ENCODE assay signal across 29 cellular contexts in genomic region chr19:498977-499623, GRCh38. TPM values are rescaled to one million over a fixed set of nuclear protein-coding genes. Genes with fewer than 3 reads are reported as not detected.
DNase-seq lines count a peak whose midpoint lies in the region; ATAC-seq, FAIRE-seq and TF ChIP-seq lines count a peak whose summit lies in the region.
"Had no signal": no experiment of that assay in that cellular context is flagged by ENCODE, and none has a peak within 500 bp of the region (broad histone marks: within the 10 kb centered on the region; RNA-seq: fewer than 3 reads in every experiment).

No MANE protein-coding gene starts in this region.

- H3K4me1 ChIP-seq in hepatocyte (ENCODE audit: insufficient read depth) (no peaks in the 10 kb centered on the region), osteoblast (ENCODE audit: insufficient read depth, low read length) (no peaks in the 10 kb centered on the region)

- DNase-seq in GM12891 (ENCODE audit: insufficient read length, low spot score) (no peak), hepatocyte (ENCODE audit: low spot score) (peak; percentile 4), osteoblast (ENCODE audit: insufficient read length, low spot score, missing footprints) (peak; percentile 76), NCI-H1417 (lab: John Stamatoyannopoulos, UW) (no peak)
- no peak for DNase-seq in activated T-helper 1 cell treated with anti-CD3 and anti-CD28 coated beads, Interleukin-12 subunit alpha, Interleukin-12 subunit beta, Interleukin-2, Interleukin-4 antibody, amounts not matched to agents 30 ng/mL and 10 ng/mL and 1 ng/mL, durations not matched to agents 14 hours and 24 hours and 36 hours (ENCODE audit: low spot score)
- no peak for DNase-seq in CD4-positive, alpha-beta T cell
- DNase-seq: activated CD4-positive, alpha-beta T cell treated with anti-CD3 and anti-CD28 coated beads for 1 hour; activated CD8-positive, alpha-beta T cell treated with anti-CD3 and anti-CD28 coated beads for 36 hours; activated naive CD4-positive, alpha-beta T cell treated with anti-CD3 and anti-CD28 coated beads, Interleukin-2, amount 50 U/mL, for 16 hours; brain microvascular endothelial cell; Calu3; DMS79 treated with DMSO at 0.1 percent for 48 hours; GF-D8; GM23248; mammary epithelial cell; MV-4-11; NCI-H146; NCI-H2107; Right ventricle myocardium superior; sigmoid colon; stimulated activated CD4-positive, alpha-beta T cell treated with anti-CD3 and anti-CD28 coated beads, Interleukin-4, amount 100 ng/mL, for 1 hour; tibial artery had no signal

- H3K36me3 ChIP-seq in hepatocyte (replicated peaks; ENCODE audit: insufficient read depth, low read depth) (no peaks in the 10 kb centered on the region), osteoblast (ENCODE audit: insufficient read depth, low read length) (no peaks in the 10 kb centered on the region)
- H3K36me3 ChIP-seq: brain microvascular endothelial cell, sigmoid colon, tibial artery had no signal

- H3K9me3 Mint-ChIP-seq in activated T-helper 1 cell treated with anti-CD3 and anti-CD28 coated beads, Interleukin-12 subunit alpha, Interleukin-12 subunit beta, Interleukin-2, Interleukin-4 antibody, amounts not matched to agents 30 ng/mL and 10 ng/mL and 1 ng/mL, durations not matched to agents 14 hours and 24 hours and 36 hours = no peaks in the 10 kb centered on the region
- no peaks in the 10 kb centered on the region for H3K9me3 Mint-ChIP-seq in CD4-positive, alpha-beta T cell
- H3K9me3 Mint-ChIP-seq: activated CD8-positive, alpha-beta T cell treated with anti-CD3 and anti-CD28 coated beads for 36 hours; activated T-helper 2 cell treated with anti-CD3 and anti-CD28 coated beads, Interferon-gamma antibody, Interleukin-2, Interleukin-4, amounts not matched to agents 10 μg/mL and 5 μg/mL and 100 μg/mL, durations not matched to agents 14 hours and 24 hours and 36 hours had no signal

- WGBS in hepatocyte (ENCODE audit: low lambda C conversion rate, missing lambda C conversion rate) = 92% methylated on average over 27 of the region's 31 CpGs

- TF ChIP-seq POLR2A in GM12891 (IDR thresholded peaks at IDR 0.05; ENCODE audit: low read depth, low read length) = no peak

- no peak overlapping the region for H3K4me3 ChIP-seq in hepatocyte
- no peak overlapping the region for H3K4me3 ChIP-seq in osteoblast (ENCODE audit: insufficient read depth, low read length)
- H3K4me3 ChIP-seq: GM23248, sigmoid colon, tibial artery had no signal

- H3K9me3 ChIP-seq in hepatocyte (ENCODE audit: low read depth) = no peaks in the 10 kb centered on the region
- H3K9me3 ChIP-seq in osteoblast (ENCODE audit: low read depth, low read length) = no peaks in the 10 kb centered on the region
- H3K9me3 ChIP-seq in CD4-positive, alpha-beta T cell (ENCODE audit: control insufficient read depth, low read length) = no peaks in the 10 kb centered on the region
- H3K9me3 ChIP-seq: sigmoid colon, tibial artery had no signal

- H3K27ac ChIP-seq in hepatocyte (no peak overlapping the region), osteoblast (ENCODE audit: low read depth, low read length) (no peak overlapping the region)
- no peak overlapping the region for H3K27ac ChIP-seq in CD4-positive, alpha-beta T cell (ENCODE audit: low read depth, low read length)
- H3K27ac ChIP-seq: brain microvascular endothelial cell, C4-2B, GM23248, HL-60, sigmoid colon, tibial artery had no signal

- H3K27me3 Mint-ChIP-seq in activated T-helper 1 cell treated with anti-CD3 and anti-CD28 coated beads, Interleukin-12 subunit alpha, Interleukin-12 subunit beta, Interleukin-2, Interleukin-4 antibody, amounts not matched to agents 30 ng/mL and 10 ng/mL and 1 ng/mL, durations not matched to agents 14 hours and 24 hours and 36 hours (ENCODE audit: insufficient read depth) = peaks cover 19% of the 10 kb centered on the region
- peaks cover 18% of the 10 kb centered on the region for H3K27me3 Mint-ChIP-seq in CD4-positive, alpha-beta T cell

- CTCF ChIA-PET in CD4-positive, alpha-beta T cell (lab: Charles Lee) = interaction anchor here (2.2 kb wide), 1 partner anchor 7 kb away, joined by 10 read pairs; no protein-coding TSS in a partner anchor

- peak overlapping the region; percentile 22 for H3K4me3 Mint-ChIP-seq in activated T-helper 1 cell treated with anti-CD3 and anti-CD28 coated beads, Interleukin-12 subunit alpha, Interleukin-12 subunit beta, Interleukin-2, Interleukin-4 antibody, amounts not matched to agents 30 ng/mL and 10 ng/mL and 1 ng/mL, durations not matched to agents 14 hours and 24 hours and 36 hours
- no peak overlapping the region for H3K4me3 Mint-ChIP-seq in CD4-positive, alpha-beta T cell
- H3K4me3 Mint-ChIP-seq: activated CD8-positive, alpha-beta T cell treated with anti-CD3 and anti-CD28 coated beads for 36 hours had no signal

- no peaks in the 10 kb centered on the region for H3K9me2 ChIP-seq in hepatocyte (replicated peaks; ENCODE audit: insufficient read depth)

- H2AFZ ChIP-seq in hepatocyte (no peak overlapping the region), osteoblast (ENCODE audit: low read length) (no peak overlapping the region)
- H2AFZ ChIP-seq: GM23248 had no signal

- H3K27me3 ChIP-seq in hepatocyte (peaks cover 22% of the 10 kb centered on the region), osteoblast (ENCODE audit: insufficient read depth, low read length) (peaks cover 21% of the 10 kb centered on the region)
- H3K27me3 ChIP-seq in CD4-positive, alpha-beta T cell (ENCODE audit: control insufficient read depth, insufficient read depth, low read length) = peaks cover 19% of the 10 kb centered on the region

- H3K79me2 ChIP-seq in hepatocyte (no peaks in the 10 kb centered on the region), osteoblast (ENCODE audit: insufficient read depth, low read length) (no peaks in the 10 kb centered on the region)

- FAIRE-seq in GM12891 (lab: Jason Lieb, UNC) = peak; percentile 41

- peaks cover 6% of the 10 kb centered on the region for H3K4me1 Mint-ChIP-seq in activated T-helper 1 cell treated with anti-CD3 and anti-CD28 coated beads, Interleukin-12 subunit alpha, Interleukin-12 subunit beta, Interleukin-2, Interleukin-4 antibody, amounts not matched to agents 30 ng/mL and 10 ng/mL and 1 ng/mL, durations not matched to agents 14 hours and 24 hours and 36 hours (ENCODE audit: low read depth)
- no peaks in the 10 kb centered on the region for H3K4me1 Mint-ChIP-seq in CD4-positive, alpha-beta T cell (ENCODE audit: low read depth)

- H3K4me2 ChIP-seq in hepatocyte = no peak overlapping the region
- H3K4me2 ChIP-seq in osteoblast (ENCODE audit: insufficient read depth, low read length) = no peak overlapping the region

- no peaks in the 10 kb centered on the region for H4K20me1 ChIP-seq in hepatocyte (ENCODE audit: insufficient read depth, poor library complexity, severe bottlenecking)
- no peaks in the 10 kb centered on the region for H4K20me1 ChIP-seq in osteoblast (ENCODE audit: insufficient read depth, low read length)

- peaks cover 2% of the 10 kb centered on the region for H3K36me3 Mint-ChIP-seq in activated T-helper 1 cell treated with anti-CD3 and anti-CD28 coated beads, Interleukin-12 subunit alpha, Interleukin-12 subunit beta, Interleukin-2, Interleukin-4 antibody, amounts not matched to agents 30 ng/mL and 10 ng/mL and 1 ng/mL, durations not matched to agents 14 hours and 24 hours and 36 hours (ENCODE audit: low read depth)
- H3K36me3 Mint-ChIP-seq in CD4-positive, alpha-beta T cell (ENCODE audit: low read depth) = no peaks in the 10 kb centered on the region

- ATAC-seq in CD4-positive, alpha-beta T cell (ENCODE audit: poor library complexity) = no peak
- ATAC-seq in GM18519 (IDR thresholded peaks at IDR 0.05; ENCODE audit: low FRiP score, unreplicated experiment) = no peak
- ATAC-seq: activated CD8-positive, alpha-beta T cell treated with anti-CD3 and anti-CD28 coated beads for 36 hours had no signal

- no peak overlapping the region for H3K27ac Mint-ChIP-seq in activated T-helper 1 cell treated with anti-CD3 and anti-CD28 coated beads, Interleukin-12 subunit alpha, Interleukin-12 subunit beta, Interleukin-2, Interleukin-4 antibody, amounts not matched to agents 30 ng/mL and 10 ng/mL and 1 ng/mL, durations not matched to agents 14 hours and 24 hours and 36 hours
- no peak overlapping the region for H3K27ac Mint-ChIP-seq in CD4-positive, alpha-beta T cell
- H3K27ac Mint-ChIP-seq: activated CD8-positive, alpha-beta T cell treated with anti-CD3 and anti-CD28 coated beads for 36 hours; activated T-helper 2 cell treated with anti-CD3 and anti-CD28 coated beads, Interferon-gamma antibody, Interleukin-2, Interleukin-4, amounts not matched to agents 10 μg/mL and 5 μg/mL and 100 μg/mL, durations not matched to agents 14 hours and 24 hours and 36 hours; progenitor cell of endocrine pancreas had no signal

- TF ChIP-seq CTCF in hepatocyte (IDR thresholded peaks at IDR 0.05; ENCODE audit: poor library complexity) (no peak), osteoblast (IDR thresholded peaks at IDR 0.05; ENCODE audit: extremely low read depth, low read depth, low read length) (no peak)
- TF ChIP-seq CTCF in CD4-positive, alpha-beta T cell (IDR thresholded peaks at IDR 0.05) = no peak

- POLR2A ChIA-PET in CD4-positive, alpha-beta T cell (lab: Charles Lee) = no interaction called here

- intact Hi-C loops in activated T-helper 1 cell treated with anti-CD3 and anti-CD28 coated beads, Interleukin-12 subunit alpha, Interleukin-12 subunit beta, Interleukin-2, Interleukin-4 antibody, amounts not matched to agents 30 ng/mL and 10 ng/mL and 1 ng/mL, durations not matched to agents 14 hours and 24 hours and 36 hours (cut with micrococcal nuclease) = no loop called here
- intact Hi-C loops in CD4-positive, alpha-beta T cell (cut with DNase I, micrococcal nuclease) = no loop called here

RNA-seq across cellular contexts. Expression of gene MADCAM1, which starts 2.8 kb away (rescaled TPM):
- 0.68 TPM for polyA plus RNA-seq in GM12891 (2012; ENCODE audit: low read depth, missing spikeins)
- total RNA-seq in activated T-helper 1 cell treated with anti-CD3 and anti-CD28 coated beads, Interleukin-12 subunit alpha, Interleukin-12 subunit beta, Interleukin-2, Interleukin-4 antibody, amounts not matched to agents 30 ng/mL and 10 ng/mL and 1 ng/mL, durations not matched to agents 14 hours and 24 hours and 36 hours = 0.18 and 0.27 TPM in 2 replicates
- total RNA-seq in hepatocyte (1.2 and 4.0 TPM in 2 replicates), osteoblast (0.59 and 0.72 TPM in 2 replicates)
- 1.8 and 2.9 TPM in 2 replicates for polyA plus RNA-seq in hepatocyte
- total RNA-seq in CD4-positive, alpha-beta T cell = under 1 TPM; 0.20 to 0.91 TPM

RNA-seq across cellular contexts. Expression of gene TPGS1, which starts 8.2 kb away (rescaled TPM):
- 5.4 TPM for polyA plus RNA-seq in GM12891 (2012; ENCODE audit: low read depth, missing spikeins)
- 17.6 and 18.2 TPM in 2 replicates for total RNA-seq in activated T-helper 1 cell treated with anti-CD3 and anti-CD28 coated beads, Interleukin-12 subunit alpha, Interleukin-12 subunit beta, Interleukin-2, Interleukin-4 antibody, amounts not matched to agents 30 ng/mL and 10 ng/mL and 1 ng/mL, durations not matched to agents 14 hours and 24 hours and 36 hours
- total RNA-seq in hepatocyte = 35.8 and 44.9 TPM in 2 replicates
- polyA plus RNA-seq in hepatocyte = 61.0 and 69.0 TPM in 2 replicates
- 38.3 and 47.8 TPM in 2 replicates for total RNA-seq in osteoblast
- total RNA-seq in CD4-positive, alpha-beta T cell = 10 to 100 TPM; 17.2 to 18.2 TPM

RNA-seq across cellular contexts. Expression of gene CDC34, which starts 32.5 kb away (rescaled TPM):
- 23.2 TPM for polyA plus RNA-seq in GM12891 (2012; ENCODE audit: low read depth, missing spikeins)
- 56.6 and 58.2 TPM in 2 replicates for total RNA-seq in activated T-helper 1 cell treated with anti-CD3 and anti-CD28 coated beads, Interleukin-12 subunit alpha, Interleukin-12 subunit beta, Interleukin-2, Interleukin-4 antibody, amounts not matched to agents 30 ng/mL and 10 ng/mL and 1 ng/mL, durations not matched to agents 14 hours and 24 hours and 36 hours
- 89.9 and 105 TPM in 2 replicates for total RNA-seq in hepatocyte
- 196 and 197 TPM in 2 replicates for polyA plus RNA-seq in hepatocyte
- 32.9 and 40.4 TPM in 2 replicates for total RNA-seq in osteoblast
- 10 to 100 TPM; 38.5 to 43.4 TPM for total RNA-seq in CD4-positive, alpha-beta T cell

RNA-seq across cellular contexts. Expression of gene SHC2, which starts 38.3 kb away (rescaled TPM):
- 0.05 TPM for polyA plus RNA-seq in GM12891 (2012; ENCODE audit: low read depth, missing spikeins)
- total RNA-seq in activated T-helper 1 cell treated with anti-CD3 and anti-CD28 coated beads, Interleukin-12 subunit alpha, Interleukin-12 subunit beta, Interleukin-2, Interleukin-4 antibody, amounts not matched to agents 30 ng/mL and 10 ng/mL and 1 ng/mL, durations not matched to agents 14 hours and 24 hours and 36 hours = not detected in 2 replicates
- 50.3 and 50.8 TPM in 2 replicates for total RNA-seq in hepatocyte
- polyA plus RNA-seq in hepatocyte = 111 and 127 TPM in 2 replicates
- total RNA-seq in osteoblast = 0.36 and 1.5 TPM in 2 replicates
- under 1 TPM; 0.36 to 0.42 TPM for total RNA-seq in CD4-positive, alpha-beta T cell
- total RNA-seq: activated T-helper 2 cell treated with anti-CD3 and anti-CD28 coated beads, Interferon-gamma antibody, Interleukin-2, Interleukin-4, amounts not matched to agents 10 μg/mL and 5 μg/mL and 100 μg/mL, durations not matched to agents 14 hours and 24 hours and 36 hours; GM23248; T-helper 2 cell treated with Interferon-gamma antibody and Interleukin-4, amounts not matched to agents 100 ng/mL and 5 ng/mL, for 36 hours had no signal
- polyA plus RNA-seq: GM23248 had no signal

RNA-seq across cellular contexts. Expression of gene GZMM, which starts 44.8 kb away (rescaled TPM):
- polyA plus RNA-seq in GM12891 (2012; ENCODE audit: low read depth, missing spikeins) = 0.42 TPM
- 52.7 and 55.6 TPM in 2 replicates for total RNA-seq in activated T-helper 1 cell treated with anti-CD3 and anti-CD28 coated beads, Interleukin-12 subunit alpha, Interleukin-12 subunit beta, Interleukin-2, Interleukin-4 antibody, amounts not matched to agents 30 ng/mL and 10 ng/mL and 1 ng/mL, durations not matched to agents 14 hours and 24 hours and 36 hours
- total RNA-seq in hepatocyte (not detected in 2 replicates), osteoblast (under 0.01 TPM in 1 of 2 replicates, not detected in the other)
- not detected in 2 replicates for polyA plus RNA-seq in hepatocyte
- total RNA-seq in CD4-positive, alpha-beta T cell = 10 to 100 TPM; 41.6 to 46.3 TPM
- total RNA-seq: Calu3, GM23248, LHCN-M2, mammary epithelial cell had no signal
- polyA plus RNA-seq: GM23248, mammary epithelial cell had no signal

Comparison
In these comparisons a context has a peak if more than half of its experiments do, and no peak if none do; other contexts are left out.
1. DNase-seq: peak in hepatocyte (single experiment) and osteoblast (single experiment); none in GM12891 (single experiment), activated T-helper 1 cell treated with anti-CD3 and anti-CD28 coated beads, Interleukin-12 subunit alpha, Interleukin-12 subunit beta, Interleukin-2, Interleukin-4 antibody, amounts not matched to agents 30 ng/mL and 10 ng/mL and 1 ng/mL, durations not matched to agents 14 hours and 24 hours and 36 hours (single experiment), CD4-positive, alpha-beta T cell (0 of 10) and NCI-H1417 (0 of 3).